Comparison of ENCODE assay signal across 16 cellular contexts in genomic region chr5:6399978-6400910, GRCh38. TPM values are rescaled to one million over a fixed set of nuclear protein-coding genes. Genes with fewer than 3 reads are reported as not detected.
DNase-seq lines count a peak whose midpoint lies in the region; ATAC-seq and TF ChIP-seq lines count a peak whose summit lies in the region.
"Had no signal": no experiment of that assay in that cellular context is flagged by ENCODE, and none has a peak within 500 bp of the region (broad histone marks: within the 10 kb centered on the region; RNA-seq: fewer than 3 reads in every experiment).

No MANE protein-coding gene starts in this region.

- H2BK120ac ChIP-seq in IMR-90 (ENCODE audit: low read depth, low read length), result no peak overlapping the region

- no peak for ATAC-seq in IMR-90 (ENCODE audit: low read depth)
- ATAC-seq in HG02852 (IDR thresholded peaks at IDR 0.05; ENCODE audit: unreplicated experiment), result no peak

- H2AK9ac ChIP-seq in IMR-90 (replicated peaks; ENCODE audit: low read depth, low read length, poor library complexity), result no peak overlapping the region

- no peak overlapping the region for H3K56ac ChIP-seq in IMR-90 (ENCODE audit: extremely low read depth, insufficient read depth, low read length)

- peak overlapping the region; percentile 37 for H2AFZ ChIP-seq in IMR-90 (replicated peaks; ENCODE audit: low read length, poor library complexity)
- H2AFZ ChIP-seq in OCI-LY7 (ENCODE audit: low read length), result no peak overlapping the region

- H3K27ac ChIP-seq in IMR-90 (ENCODE audit: insufficient read depth, low read length) (no peak overlapping the region), OCI-LY7 (ENCODE audit: low read depth, low read length, poor library complexity, severe bottlenecking) (no peak overlapping the region), testis (no peak overlapping the region)
- H3K27ac ChIP-seq: Peyer's patch, upper lobe of left lung had no signal

- in situ Hi-C loops in IMR-90 (cut with MboI; ENCODE audit: low sequenced_read_pairs), result no loop called here

- no peaks in the 10 kb centered on the region for H3K79me1 ChIP-seq in IMR-90 (ENCODE audit: low read depth in 1 of 2, low read length in 2 of 2)

- DNase-seq in EH (ENCODE audit: low read depth), result peak; percentile 65
- DNase-seq in IMR-90, result peak; percentile 57
- peak; percentile 15 for DNase-seq in choroid plexus epithelial cell (ENCODE audit: low read depth)
- peak; percentile 42 for DNase-seq in kidney tubule cell (ENCODE audit: low spot score)
- DNase-seq in epidermal melanocyte (ENCODE audit: insufficient read length, low spot score), result no peak
- no peak for DNase-seq in OCI-LY7 (ENCODE audit: low spot score)
- no peak for DNase-seq in testis
- DNase-seq: activated CD4-positive, alpha-beta T cell treated with anti-CD3 and anti-CD28 coated beads for 1 hour; activated naive CD8-positive, alpha-beta T cell treated with anti-CD3 and anti-CD28 coated beads, Interleukin-2, amount 10 ng/mL, durations not matched to agents 7 days and 5 days; DMS 273 treated with DMSO at 0.1 percent for 48 hours; KG1; NCI-H524; Peyer's patch; T-helper 1 cell; upper lobe of left lung had no signal

- H3K4me3 ChIP-seq in IMR-90 (ENCODE audit: insufficient read depth, low read depth, low read length) (no peak overlapping the region), choroid plexus epithelial cell (ENCODE audit: low read depth, low read length) (no peak overlapping the region), OCI-LY7 (ENCODE audit: low read depth, low read length, poor library complexity, severe bottlenecking) (no peak overlapping the region), testis (no peak overlapping the region)
- H3K4me3 ChIP-seq: Peyer's patch, upper lobe of left lung had no signal

- no peak overlapping the region for H3K14ac ChIP-seq in IMR-90 (replicated peaks; ENCODE audit: low read depth, low read length)

- H3K9me2 ChIP-seq in OCI-LY7 (ENCODE audit: insufficient read depth, low read length), result no peaks in the 10 kb centered on the region

- H3K4me1 ChIP-seq in IMR-90 (ENCODE audit: control insufficient read depth, insufficient read depth, low read length) (no peaks in the 10 kb centered on the region), OCI-LY7 (ENCODE audit: insufficient read depth, low read length, poor library complexity, severe bottlenecking) (no peaks in the 10 kb centered on the region), testis (no peaks in the 10 kb centered on the region)
- H3K4me1 ChIP-seq: Peyer's patch, upper lobe of left lung had no signal

- TF ChIP-seq RAD21 in IMR-90 (IDR thresholded peaks at IDR 0.05; ENCODE audit: low read length), result no peak

- no peak overlapping the region for H2BK15ac ChIP-seq in IMR-90 (ENCODE audit: low read depth, low read length)

- H4K5ac ChIP-seq in IMR-90 (ENCODE audit: low read depth, low read length), result no peak overlapping the region

- H2BK5ac ChIP-seq in IMR-90 (ENCODE audit: low read depth, low read length, poor library complexity, severe bottlenecking), result no peak overlapping the region

- dilution Hi-C loops in IMR-90 (cut with HindIII; ENCODE audit: low sequenced_read_pairs, unreplicated experiment), result no loop called here

- H4K8ac ChIP-seq in IMR-90 (ENCODE audit: low read depth in 2 of 2, low read length in 2 of 2), result no peak overlapping the region

- no peak overlapping the region for H4K91ac ChIP-seq in IMR-90 (ENCODE audit: insufficient read depth, low read depth, low read length)

- no peak for TF ChIP-seq CTCF in IMR-90 (conservative IDR thresholded peaks at IDR 0.05; ENCODE audit: low read depth, low read length)
- TF ChIP-seq CTCF in choroid plexus epithelial cell (conservative IDR thresholded peaks at IDR 0.05; ENCODE audit: low read depth, low read length), result no peak
- TF ChIP-seq CTCF in OCI-LY7 (conservative IDR thresholded peaks at IDR 0.05; ENCODE audit: low read length), result no peak
- no peak for TF ChIP-seq CTCF in testis (IDR thresholded peaks at IDR 0.05)

- CTCF ChIA-PET in IMR-90 (lab: Yijun Ruan, JAX), result no interaction called here
- CTCF ChIA-PET in OCI-LY7 (lab: Charles Lee; ENCODE audit: unreplicated experiment), result no interaction called here

- H3K9me1 ChIP-seq in IMR-90 (ENCODE audit: insufficient read depth, low read length), result no peaks in the 10 kb centered on the region

- H3K9me3 ChIP-seq in IMR-90 (ENCODE audit: control insufficient read depth, insufficient read depth, low read length) (no peaks in the 10 kb centered on the region), OCI-LY7 (ENCODE audit: low read length) (no peaks in the 10 kb centered on the region), testis (no peaks in the 10 kb centered on the region)
- H3K9me3 ChIP-seq: Peyer's patch, upper lobe of left lung had no signal

- POLR2A ChIA-PET in IMR-90 (lab: Charles Lee; ENCODE audit: unreplicated experiment) (no interaction called here), OCI-LY7 (lab: Charles Lee) (no interaction called here)

- H3K36me3 ChIP-seq in IMR-90 (ENCODE audit: control insufficient read depth, insufficient read depth, low read length) (no peaks in the 10 kb centered on the region), OCI-LY7 (ENCODE audit: insufficient read depth, low read length) (no peaks in the 10 kb centered on the region), testis (ENCODE audit: low read depth, missing control alignments) (no peaks in the 10 kb centered on the region)
- H3K36me3 ChIP-seq: Peyer's patch, upper lobe of left lung had no signal

- H2BK20ac ChIP-seq in IMR-90 (ENCODE audit: low read depth, low read length), result no peak overlapping the region

- WGBS in IMR-90 (ENCODE audit: extremely low coverage in 2 of 2, insufficient read length in 1 of 2), 2 experiments, result 24% methylated on average over 8 of the region's 13 CpGs; no CpG with 5 or more reads in 1 of the 2 experiments
- WGBS in testis, 2 donors, result 85 to 88% methylated on average over 13 of the region's 13 CpGs

- no peak overlapping the region for H3K9ac ChIP-seq in IMR-90 (ENCODE audit: low read depth, low read length)

- no peaks in the 10 kb centered on the region for H3K79me2 ChIP-seq in OCI-LY7 (ENCODE audit: insufficient read depth, low read depth, low read length)

- H2AK5ac ChIP-seq in IMR-90 (ENCODE audit: low read depth, low read length), result no peak overlapping the region

- H3K23ac ChIP-seq in IMR-90 (ENCODE audit: low read depth, low read length), result no peak overlapping the region

- H3K18ac ChIP-seq in IMR-90 (ENCODE audit: low read depth, low read length), result no peak overlapping the region

- H3K27me3 ChIP-seq in IMR-90 (ENCODE audit: control insufficient read depth, insufficient read depth, low read length), result no peaks in the 10 kb centered on the region
- no peaks in the 10 kb centered on the region for H3K27me3 ChIP-seq in testis
- H3K27me3 ChIP-seq: Peyer's patch, upper lobe of left lung had no signal

- no peaks in the 10 kb centered on the region for H4K20me1 ChIP-seq in IMR-90 (ENCODE audit: insufficient read depth, low read length)
- H4K20me1 ChIP-seq in OCI-LY7 (ENCODE audit: insufficient read depth, low read length), result no peaks in the 10 kb centered on the region

- H3K4ac ChIP-seq in IMR-90 (ENCODE audit: low read depth, low read length), result no peak overlapping the region

- H3K4me2 ChIP-seq in IMR-90 (ENCODE audit: low read depth, low read length) (no peak overlapping the region), OCI-LY7 (ENCODE audit: low read length) (no peak overlapping the region)

- intact Hi-C loops in IMR-90 (cut with micrococcal nuclease) (no loop called here), OCI-LY7 (cut with micrococcal nuclease; ENCODE audit: unreplicated experiment) (no loop called here), testis (cut with DNase I; ENCODE audit: low total_unique reads) (no loop called here)

- no peak for TF ChIP-seq POLR2A in IMR-90 (IDR thresholded peaks at IDR 0.05; ENCODE audit: low read depth, low read length)
- TF ChIP-seq POLR2A in testis (IDR thresholded peaks at IDR 0.05), result no peak

- no TSS peak for BruUV-seq in IMR-90 (replicated peaks; lab: Mats Ljungman, UMichigan)
- no TSS peak for BruUV-seq in OCI-LY7 (replicated peaks; lab: Mats Ljungman, UMichigan)

TF ChIP-seq in IMR-90, 13 proteins besides CTCF, POLR2A, EP300 and RAD21 (continues in another document):
- TF ChIP-seq BHLHE40 (IDR thresholded peaks at IDR 0.05; ENCODE audit: low read depth, low read length) (no peak), RFX5 (IDR thresholded peaks at IDR 0.05; ENCODE audit: low read depth, low read length) (no peak), SMC3 (IDR thresholded peaks at IDR 0.05; ENCODE audit: low read depth, low read length) (no peak), ELK1 (IDR thresholded peaks at IDR 0.05; ENCODE audit: borderline replicate concordance, low read depth, low read length) (no peak), MAZ (IDR thresholded peaks at IDR 0.05; ENCODE audit: borderline replicate concordance, low read depth, low read length) (no peak)

RNA-seq across cellular contexts. Expression of gene MED10, which starts 21.9 kb away (rescaled TPM):
- total RNA-seq in IMR-90 (2012; rRNA removed) (9.1 and 15.6 TPM in 2 replicates), OCI-LY7 (2022) (44.0 and 47.3 TPM in 2 replicates), testis (10 to 100 TPM; 43.8 to 47.9 TPM)
- polyA plus RNA-seq in IMR-90 (2012; rRNA removed) (60.0 and 67.5 TPM in 2 replicates), testis (ENCODE audit: insufficient read depth, low read depth, low replicate concordance) (43.6 TPM)
- 46.6 and 71.9 TPM in 2 replicates for polyA plus RNA-seq in IMR-90 (2012; cell fraction: cytosol; rRNA removed)
- polyA plus RNA-seq in IMR-90 (2012; cell fraction: nucleus; rRNA removed; ENCODE audit: low replicate concordance), result 32.8 and 63.9 TPM in 2 replicates
- 7.9 and 16.2 TPM in 2 replicates for total RNA-seq in OCI-LY7 (2014; rRNA removed; shearing (Covaris generic))

RNA-seq across cellular contexts. Expression of gene UBE2QL1, which starts 48.4 kb away (rescaled TPM):
- not detected in 2 replicates for total RNA-seq in IMR-90 (2012; rRNA removed)
- not detected in 2 replicates for polyA plus RNA-seq in IMR-90 (2012; rRNA removed)
- 0.04 TPM in 1 of 2 replicates, not detected in the other for polyA plus RNA-seq in IMR-90 (2012; cell fraction: cytosol; rRNA removed)
- not detected in 2 replicates for polyA plus RNA-seq in IMR-90 (2012; cell fraction: nucleus; rRNA removed; ENCODE audit: low replicate concordance)
- not detected in 2 replicates for total RNA-seq in OCI-LY7 (2014; rRNA removed; shearing (Covaris generic))
- total RNA-seq in OCI-LY7 (2022), result not detected in 2 replicates
- 1 to 10 TPM; 1.9 to 3.2 TPM for total RNA-seq in testis
- polyA plus RNA-seq in testis (ENCODE audit: insufficient read depth, low read depth, low replicate concordance), result 2.0 TPM
- total RNA-seq: activated naive CD8-positive, alpha-beta T cell treated with anti-CD3 and anti-CD28 coated beads, Interleukin-2, amount 10 ng/mL, durations not matched to agents 7 days and 5 days had no signal

Comparison
In these comparisons a context has a peak if more than half of its experiments do, and no peak if none do; other contexts are left out.
1. DNase-seq: peak in EH (single experiment), IMR-90 (single experiment), choroid plexus epithelial cell (single experiment) and kidney tubule cell (single experiment); none in epidermal melanocyte (single experiment), OCI-LY7 (single experiment) and testis (single experiment).